ENCODE assay signal across 24 cellular contexts in the genomic region with DNA sequence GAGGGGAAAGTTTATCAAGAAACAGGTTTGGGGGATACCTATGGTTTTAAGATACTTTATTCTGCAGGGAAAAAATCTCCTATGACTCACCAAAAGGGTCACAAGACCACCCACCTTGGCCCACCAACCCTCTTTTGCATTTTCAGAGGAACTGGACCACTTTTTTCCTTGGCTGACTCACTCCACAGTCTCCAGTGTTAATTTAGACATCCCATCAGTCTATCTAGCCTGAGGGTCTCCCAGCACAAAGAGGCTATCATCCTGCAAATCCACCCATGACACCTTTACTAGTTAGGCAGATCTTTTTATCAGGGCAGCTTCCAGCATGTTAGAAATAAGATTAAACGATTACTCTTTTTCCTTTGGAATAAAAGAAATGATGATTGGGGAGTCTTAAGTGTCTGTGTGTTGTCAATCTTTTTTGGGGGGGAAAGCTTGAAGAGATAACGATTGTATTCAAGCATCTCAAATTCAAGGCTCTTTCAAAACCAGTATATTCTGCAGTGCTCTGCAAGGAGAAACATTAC.
"Had no signal": no experiment of that assay in that cellular context is flagged by ENCODE, and none has a peak within 500 bp of the region (broad histone marks: within the 10 kb centered on the region; RNA-seq: fewer than 3 reads in every experiment).

No MANE protein-coding gene starts in this region.

- H3K9me3 Mint-ChIP-seq: memory B cell, type B pancreatic cell had no signal

- H3K27ac ChIP-seq: colonic mucosa, prostate gland, right atrium auricular region, sigmoid colon, testis, tibial artery had no signal

- H3K36me3 ChIP-seq: colonic mucosa, prostate gland, right atrium auricular region, sigmoid colon, tibial artery had no signal

- ATAC-seq: left lobe of liver; mucosa of descending colon; stimulated activated effector memory CD8-positive, alpha-beta T cell treated with anti-CD3 and anti-CD28 coated beads, Interleukin-12 subunit alpha, Interleukin-12 subunit beta, amount 100 ng/mL, for 72 hours had no signal

- H3K9me3 ChIP-seq: colonic mucosa, mucosa of descending colon, prostate gland, right atrium auricular region, sigmoid colon, testis, tibial artery had no signal

- H3K27me3 ChIP-seq: colonic mucosa, right atrium auricular region, sigmoid colon, testis, tibial artery had no signal

- DNase-seq: colonic mucosa; dermis blood vessel endothelial cell; effector memory CD4-positive, alpha-beta T cell; erythroblast; kidney; mucosa of descending colon; naive B cell; nephron progenitor cell; nucleus accumbens; sigmoid colon; stimulated activated CD4-positive, alpha-beta T cell treated with anti-CD3 and anti-CD28 coated beads, Interleukin-2, amount 100 ng/mL, for 24 hours; stimulated activated CD4-positive, alpha-beta T cell treated with anti-CD3 and anti-CD28 coated beads, Interleukin-4, amount 100 ng/mL, for 24 hours; stimulated activated naive CD4-positive, alpha-beta T cell treated with Interleukin-2 at 50 U/mL for 16 hours; substantia nigra; testis; tibial artery had no signal

- H3K4me3 Mint-ChIP-seq: memory B cell; mesothelial cell of epicardium; naive B cell; nephron progenitor cell; stimulated activated effector memory CD8-positive, alpha-beta T cell treated with anti-CD3 and anti-CD28 coated beads, Interleukin-12 subunit alpha, Interleukin-12 subunit beta, amount 100 ng/mL, for 72 hours; type B pancreatic cell had no signal

- H3K27ac Mint-ChIP-seq: memory B cell; mesothelial cell of epicardium; nephron progenitor cell; stimulated activated effector memory CD8-positive, alpha-beta T cell treated with anti-CD3 and anti-CD28 coated beads, Interleukin-12 subunit alpha, Interleukin-12 subunit beta, amount 100 ng/mL, for 72 hours; type B pancreatic cell had no signal

- H3K4me1 Mint-ChIP-seq: mesothelial cell of epicardium; naive B cell; nephron progenitor cell; stimulated activated effector memory CD8-positive, alpha-beta T cell treated with anti-CD3 and anti-CD28 coated beads, Interleukin-12 subunit alpha, Interleukin-12 subunit beta, amount 100 ng/mL, for 72 hours had no signal

- H3K36me3 Mint-ChIP-seq: memory B cell; mesothelial cell of epicardium; naive B cell; stimulated activated effector memory CD8-positive, alpha-beta T cell treated with anti-CD3 and anti-CD28 coated beads, Interleukin-12 subunit alpha, Interleukin-12 subunit beta, amount 100 ng/mL, for 72 hours had no signal

- H3K4me1 ChIP-seq: colonic mucosa, prostate gland, right atrium auricular region, sigmoid colon, testis, tibial artery had no signal

- H3K27me3 Mint-ChIP-seq: type B pancreatic cell had no signal

- H3K4me3 ChIP-seq: colonic mucosa, lung, mucosa of descending colon, prostate gland, right atrium auricular region, sigmoid colon, testis, tibial artery had no signal
